Comparison of ENCODE assay signal across 9 cellular contexts in the genomic region with DNA sequence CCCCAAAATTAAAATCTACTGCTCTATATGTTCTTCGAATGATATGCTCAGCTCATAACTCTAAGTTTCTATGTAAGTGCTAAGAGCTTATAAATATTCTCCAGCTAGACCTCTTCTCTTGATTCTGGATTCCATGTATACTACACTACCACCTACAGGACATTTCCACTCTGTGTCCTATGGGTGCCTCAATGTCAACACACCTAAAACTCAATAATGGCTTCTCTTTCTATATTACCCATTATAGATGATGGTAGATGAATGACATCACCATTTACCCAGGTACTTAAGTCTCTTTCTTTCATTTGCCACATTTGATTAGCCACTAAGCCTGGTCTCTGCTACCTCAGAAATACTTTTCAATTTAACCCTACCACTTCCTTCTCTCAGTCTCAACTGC. TPM values are rescaled to one million over a fixed set of nuclear protein-coding genes. Genes with fewer than 3 reads are reported as not detected.
DNase-seq lines count a peak whose midpoint lies in the region; ATAC-seq, FAIRE-seq and TF ChIP-seq lines count a peak whose summit lies in the region.
"Had no signal": no experiment of that assay in that cellular context is flagged by ENCODE, and none has a peak within 500 bp of the region (broad histone marks: within the 10 kb centered on the region; RNA-seq: fewer than 3 reads in every experiment).

No MANE protein-coding gene starts in this region.

- H3K4me1 ChIP-seq in cardiac muscle cell (ENCODE audit: low read depth) (no peaks in the 10 kb centered on the region), endothelial cell of umbilical vein (ENCODE audit: control insufficient read depth, extremely low read depth, insufficient read depth, low read length) (peaks cover 18% of the 10 kb centered on the region)

- CTCF ChIA-PET in endothelial cell of umbilical vein (lab: Charles Lee): interaction anchor here (0.6 to 3.4 kb wide), 16 partner anchors 9 to 239 kb away, joined by 3 to 86 read pairs (median 3); a partner anchor contains a TSS

- BruUV-seq in endothelial cell of umbilical vein (replicated peaks; lab: Mats Ljungman, UMichigan): no TSS peak

- no peak overlapping the region for H3K27ac ChIP-seq in cardiac muscle cell
- H3K27ac ChIP-seq in endothelial cell of umbilical vein (ENCODE audit: insufficient read depth, low read depth, low read length): no peak overlapping the region

- H3K4me3 ChIP-seq in cardiac muscle cell (no peak overlapping the region), endothelial cell of umbilical vein (replicated peaks in 1 of 3; ENCODE audit: insufficient read depth in 1 of 3, low read depth in 1 of 3, low read length in 3 of 3) (no peak overlapping the region)

- H3K9me1 ChIP-seq in endothelial cell of umbilical vein (replicated peaks; ENCODE audit: control insufficient read depth, extremely low read depth, insufficient read depth, low read length): no peaks in the 10 kb centered on the region

- DNase-seq in cardiac muscle cell (ENCODE audit: low read depth in 1 of 2, low spot score in 1 of 2) (peak; percentile 18 to 61), cardiac septum (ENCODE audit: low spot score) (no peak), NCI-H226 (peak; percentile 39), endothelial cell of umbilical vein (ENCODE audit: low read depth, low spot score) (peak; percentile 56), NCI-H526 treated with DMSO at 0.1 percent for 48 hours (lab: John Stamatoyannopoulos, UW) (no peak), NCI-H2171 treated with DMSO at 0.1 percent for 48 hours (lab: John Stamatoyannopoulos, UW) (no peak)

- H3K36me3 ChIP-seq in cardiac muscle cell (no peaks in the 10 kb centered on the region), endothelial cell of umbilical vein (ENCODE audit: control insufficient read depth in 2 of 2, extremely low read depth in 1 of 2, insufficient read depth in 2 of 2, low read length in 2 of 2) (no peaks in the 10 kb centered on the region)

- H3K27me3 ChIP-seq in cardiac muscle cell: no peaks in the 10 kb centered on the region
- H3K27me3 ChIP-seq in endothelial cell of umbilical vein (ENCODE audit: control insufficient read depth in 2 of 2, insufficient read depth in 2 of 2, low read length in 2 of 2): no peaks in the 10 kb centered on the region

- POLR2A ChIA-PET in endothelial cell of umbilical vein (lab: Charles Lee): no interaction called here

- FAIRE-seq in endothelial cell of umbilical vein (lab: Jason Lieb, UNC): no peak
- FAIRE-seq: colon had no signal

- no peaks in the 10 kb centered on the region for H4K20me1 ChIP-seq in endothelial cell of umbilical vein (replicated peaks; ENCODE audit: control insufficient read depth, extremely low read depth, insufficient read depth, low read length)

- intact Hi-C loops in cardiac septum (cut with DNase I) (no loop called here), endothelial cell of umbilical vein (cut with micrococcal nuclease) (loop anchor here (1.0 kb wide), 1 partner anchor 87 kb away; no protein-coding TSS in a partner anchor)

- TF ChIP-seq POLR2A in endothelial cell of umbilical vein (IDR thresholded peaks at IDR 0.05; ENCODE audit: low read depth, low read length): no peak

- H2AFZ ChIP-seq in endothelial cell of umbilical vein (ENCODE audit: low read depth, low read length): no peak overlapping the region

- H3K9ac ChIP-seq in endothelial cell of umbilical vein (replicated peaks; ENCODE audit: extremely low read depth, insufficient read depth, low read length): no peak overlapping the region

- H3K9me3 ChIP-seq in cardiac muscle cell (ENCODE audit: low read depth): no peaks in the 10 kb centered on the region
- H3K9me3 ChIP-seq in endothelial cell of umbilical vein (replicated peaks; ENCODE audit: control insufficient read depth, insufficient read depth, low read length): no peaks in the 10 kb centered on the region

- no peak overlapping the region for H3K4me2 ChIP-seq in endothelial cell of umbilical vein (ENCODE audit: insufficient read depth, low read length)

- ATAC-seq in HG03432 (IDR thresholded peaks at IDR 0.05; ENCODE audit: unreplicated experiment): no peak
- ATAC-seq in GM21447 (IDR thresholded peaks at IDR 0.05; ENCODE audit: unreplicated experiment): no peak

- dilution Hi-C loops in endothelial cell of umbilical vein (cut with MboI; ENCODE audit: extremely low pct_ligation_motif_present, low sequenced_read_pairs): no loop called here

- H3K79me2 ChIP-seq in endothelial cell of umbilical vein (ENCODE audit: control insufficient read depth, insufficient read depth, low read length): no peaks in the 10 kb centered on the region

- TF ChIP-seq CTCF in cardiac muscle cell (IDR thresholded peaks at IDR 0.05; ENCODE audit: low read depth, low read length) (peak; percentile 44), endothelial cell of umbilical vein (IDR thresholded peaks at IDR 0.05; ENCODE audit: extremely low read depth in 1 of 2, insufficient read depth in 1 of 2, low read depth in 1 of 2, low read length in 2 of 2) (peak; percentile 4 to 40)

TF ChIP-seq in endothelial cell of umbilical vein, 7 proteins besides CTCF, POLR2A, EP300 and RAD21:
- no peak for TF ChIP-seq MYC (IDR thresholded peaks at IDR 0.05; ENCODE audit: low read depth, low read length)
TF ChIP-seq in endothelial cell of umbilical vein: peak in this region for 0.

RNA-seq across cellular contexts. Expression of a gene that starts 41.3 kb away (rescaled TPM):
- 1.4 and 1.5 TPM in 2 replicates for total RNA-seq in cardiac muscle cell
- 1.6 and 1.7 TPM in 2 replicates for polyA plus RNA-seq in cardiac muscle cell
- 0.48 TPM for total RNA-seq in cardiac septum
- 1.6 and 2.3 TPM in 2 replicates for total RNA-seq in endothelial cell of umbilical vein
- 2.8 and 3.0 TPM in 2 replicates for polyA plus RNA-seq in endothelial cell of umbilical vein
- 1.4 TPM in 2 replicates for polyA plus RNA-seq in endothelial cell of umbilical vein (2011; cell fraction: cytosol; rRNA removed)
- 8.1 and 8.2 TPM in 2 replicates for polyA plus RNA-seq in endothelial cell of umbilical vein (2011; cell fraction: nucleus; rRNA removed)
- 0.82 and 1.4 TPM in 2 replicates for polyA plus RNA-seq in endothelial cell of umbilical vein (2012)
- 2.9 and 3.3 TPM in 2 replicates for polyA minus RNA-seq in endothelial cell of umbilical vein
- not detected for polyA minus RNA-seq in endothelial cell of umbilical vein (2011; cell fraction: cytosol; rRNA and poly(A)+ RNA removed)
- polyA minus RNA-seq in endothelial cell of umbilical vein (2011; cell fraction: nucleus; rRNA and poly(A)+ RNA removed): 3.6 and 3.7 TPM in 2 replicates

Comparison
In these comparisons a context has a peak if more than half of its experiments do, and no peak if none do; other contexts are left out.
1. DNase-seq: peak in cardiac muscle cell (2 of 2), NCI-H226 (single experiment) and endothelial cell of umbilical vein (single experiment); none in cardiac septum (single experiment), NCI-H526 treated with DMSO at 0.1 percent for 48 hours (single experiment) and NCI-H2171 treated with DMSO at 0.1 percent for 48 hours (single experiment).